ENCODE assay signal across 25 cellular contexts in genomic region chr1:108556079-108556478, GRCh38.
"Had no signal": no experiment of that assay in that cellular context is flagged by ENCODE, and none has a peak within 500 bp of the region (broad histone marks: within the 10 kb centered on the region; RNA-seq: fewer than 3 reads in every experiment).

No MANE protein-coding gene starts in this region.

- H3K27me3 Mint-ChIP-seq: activated naive CD4-positive, alpha-beta T cell treated with anti-CD3 and anti-CD28 coated beads, Interleukin-2, amount 50 U/mL, for 24 hours; activated naive CD8-positive, alpha-beta T cell treated with anti-CD3 and anti-CD28 coated beads, Interleukin-2, amount 50 U/mL, for 24 hours had no signal

- H3K36me3 Mint-ChIP-seq: activated CD4-positive, alpha-beta memory T cell treated with anti-CD3 and anti-CD28 coated beads for 36 hours; activated naive CD4-positive, alpha-beta T cell treated with anti-CD3 and anti-CD28 coated beads, Interleukin-2, amount 50 U/mL, for 24 hours; natural killer cell; neural progenitor cell had no signal

- FAIRE-seq: keratinocyte, TTC549 had no signal

- H3K27me3 ChIP-seq: gastrocnemius medialis, hepatocyte, spleen, suprapubic skin, tibial artery, upper lobe of right lung had no signal

- H3K27ac Mint-ChIP-seq: activated CD4-positive, alpha-beta memory T cell treated with anti-CD3 and anti-CD28 coated beads for 36 hours; activated naive CD4-positive, alpha-beta T cell treated with anti-CD3 and anti-CD28 coated beads, Interleukin-2, amount 50 U/mL, for 24 hours; activated naive CD8-positive, alpha-beta T cell treated with anti-CD3 and anti-CD28 coated beads, Interleukin-2, amount 50 U/mL, for 24 hours; activated T-helper 2 cell treated with anti-CD3 and anti-CD28 coated beads, Interferon-gamma antibody, Interleukin-2, Interleukin-4, amounts not matched to agents 10 μg/mL and 5 μg/mL and 100 μg/mL, durations not matched to agents 14 hours and 24 hours and 36 hours; natural killer cell; neural progenitor cell; T-helper 1 cell treated with Interleukin-12 subunit alpha and Interleukin-12 subunit beta and Interleukin-4 antibody, amounts not matched to agents 30 μg/mL and 1 μg/mL, for 36 hours had no signal

- H2AFZ ChIP-seq: hepatocyte, neural progenitor cell had no signal

- DNase-seq: activated CD4-positive, alpha-beta memory T cell treated with anti-CD3 and anti-CD28 coated beads for 36 hours; activated CD4-positive, alpha-beta T cell treated with anti-CD3 and anti-CD28 coated beads for 48 hours; activated naive CD8-positive, alpha-beta T cell treated with anti-CD3 and anti-CD28 coated beads, Interleukin-2, amount 50 U/mL, for 24 hours; activated T-cell treated with anti-CD3 and anti-CD28 coated beads, Interleukin-2, amount 50 U/mL, for 48 hours; central memory CD4-positive, alpha-beta T cell; gastrocnemius medialis; glutamatergic neuron; natural killer cell; occipital lobe; psoas muscle; spleen; stimulated activated naive CD4-positive, alpha-beta T cell; T-helper 9 cell; tibial artery; upper lobe of right lung had no signal

- ATAC-seq: activated naive CD8-positive, alpha-beta T cell treated with anti-CD3 and anti-CD28 coated beads, Interleukin-2, amount 50 U/mL, for 24 hours; gastrocnemius medialis; natural killer cell; psoas muscle had no signal

- H3K9me3 Mint-ChIP-seq: activated CD4-positive, alpha-beta memory T cell treated with anti-CD3 and anti-CD28 coated beads for 36 hours; activated naive CD4-positive, alpha-beta T cell treated with anti-CD3 and anti-CD28 coated beads, Interleukin-2, amount 50 U/mL, for 24 hours; activated naive CD8-positive, alpha-beta T cell treated with anti-CD3 and anti-CD28 coated beads, Interleukin-2, amount 50 U/mL, for 24 hours; activated T-helper 2 cell treated with anti-CD3 and anti-CD28 coated beads, Interferon-gamma antibody, Interleukin-2, Interleukin-4, amounts not matched to agents 10 μg/mL and 5 μg/mL and 100 μg/mL, durations not matched to agents 14 hours and 24 hours and 36 hours; natural killer cell; neural progenitor cell; T-helper 1 cell treated with Interleukin-12 subunit alpha and Interleukin-12 subunit beta and Interleukin-4 antibody, amounts not matched to agents 30 μg/mL and 1 μg/mL, for 36 hours had no signal

- H3K4me3 ChIP-seq: gastrocnemius medialis, hepatocyte, neural progenitor cell, psoas muscle, spleen, suprapubic skin, tibial artery, upper lobe of right lung had no signal

- H3K36me3 ChIP-seq: gastrocnemius medialis, neural progenitor cell, spleen, suprapubic skin, tibial artery, upper lobe of right lung had no signal

- H3K9ac ChIP-seq: neural progenitor cell, parathyroid adenoma had no signal

- H3K9me3 ChIP-seq: gastrocnemius medialis, psoas muscle, spleen, suprapubic skin, tibial artery, upper lobe of right lung had no signal

- H3K27ac ChIP-seq: gastrocnemius medialis, hepatocyte, neural progenitor cell, parathyroid adenoma, psoas muscle, suprapubic skin, tibial artery, VCaP had no signal

- H3K4me1 ChIP-seq: parathyroid adenoma, psoas muscle had no signal

- H3K4me3 Mint-ChIP-seq: activated CD4-positive, alpha-beta memory T cell treated with anti-CD3 and anti-CD28 coated beads for 36 hours; activated naive CD4-positive, alpha-beta T cell treated with anti-CD3 and anti-CD28 coated beads, Interleukin-2, amount 50 U/mL, for 24 hours; activated naive CD8-positive, alpha-beta T cell treated with anti-CD3 and anti-CD28 coated beads, Interleukin-2, amount 50 U/mL, for 24 hours; natural killer cell; neural progenitor cell; T-helper 1 cell treated with Interleukin-12 subunit alpha and Interleukin-12 subunit beta and Interleukin-4 antibody, amounts not matched to agents 30 μg/mL and 1 μg/mL, for 36 hours had no signal

- H3K79me2 ChIP-seq: parathyroid adenoma had no signal

- H3K4me2 ChIP-seq: hepatocyte, neural progenitor cell had no signal
